Comparison of ENCODE assay signal across 8 cellular contexts in genomic region chr12:56299308-56299852, GRCh38. TPM values are rescaled to one million over a fixed set of nuclear protein-coding genes. Genes with fewer than 3 reads are reported as not detected.
DNase-seq lines count a peak whose midpoint lies in the region; ATAC-seq and TF ChIP-seq lines count a peak whose summit lies in the region.

No MANE protein-coding gene starts in this region.

- peak overlapping the region; percentile 80 for H3K4me3 ChIP-seq in CD8-positive, alpha-beta T cell (ENCODE audit: low read depth, low read length)
- H3K4me3 ChIP-seq in WI38 (ENCODE audit: low read depth, low read length) (peak overlapping the region; percentile 91), epithelial cell of esophagus (ENCODE audit: low read length) (peak overlapping the region; percentile 77)

- peak overlapping the region; percentile 77 for H3K27ac ChIP-seq in CD8-positive, alpha-beta T cell (ENCODE audit: low read depth, low read length)

- TF ChIP-seq CTCF in CD8-positive, alpha-beta T cell (IDR thresholded peaks at IDR 0.05), result no peak
- TF ChIP-seq CTCF in WI38 (IDR thresholded peaks at IDR 0.05; ENCODE audit: low read depth, low read length) (no peak), epithelial cell of esophagus (IDR thresholded peaks at IDR 0.05; ENCODE audit: insufficient read depth, low read depth, low read length, missing control alignments) (no peak), natural killer cell (IDR thresholded peaks at IDR 0.05) (no peak)

- POLR2A ChIA-PET in CD8-positive, alpha-beta T cell (lab: Charles Lee), result interaction anchor here (0.6 to 1.9 kb wide), 9 partner anchors 8 to 367 kb away, joined by 3 to 10 read pairs (median 3); partner anchors contain the start of genes ANKRD52, RAB5B and SMARCC2

- no peaks in the 10 kb centered on the region for H3K36me3 ChIP-seq in CD8-positive, alpha-beta T cell (ENCODE audit: insufficient read depth, low read length)

- peak overlapping the region; percentile 95 for H3K4me3 Mint-ChIP-seq in CD8-positive, alpha-beta T cell
- H3K4me3 Mint-ChIP-seq in natural killer cell, result peak overlapping the region; percentile 93

- peak in 1 of 7 experiments; percentile 39 for DNase-seq in CD8-positive, alpha-beta T cell
- DNase-seq in epithelial cell of esophagus (ENCODE audit: low read depth), result peak; percentile 65
- no peak for DNase-seq in natural killer cell
- DNase-seq in putamen (ENCODE audit: low spot score), result no peak

- peaks cover 57% of the 10 kb centered on the region for H3K4me1 Mint-ChIP-seq in CD8-positive, alpha-beta T cell (ENCODE audit: low read depth)
- peaks cover 55 to 56% of the 10 kb centered on the region in 2 donors for H3K4me1 Mint-ChIP-seq in natural killer cell

- H3K9me3 ChIP-seq in CD8-positive, alpha-beta T cell (ENCODE audit: low read length), result no peaks in the 10 kb centered on the region

- peak; percentile 9 for ATAC-seq in CD8-positive, alpha-beta T cell
- ATAC-seq in HG03135 (IDR thresholded peaks at IDR 0.05; ENCODE audit: unreplicated experiment), result peak; percentile 5
- no peak for ATAC-seq in natural killer cell
- no peak for ATAC-seq in GM18861 (IDR thresholded peaks at IDR 0.05; ENCODE audit: unreplicated experiment)
- no peak for ATAC-seq in HG03565 (IDR thresholded peaks at IDR 0.05; ENCODE audit: unreplicated experiment)

- intact Hi-C loops in CD8-positive, alpha-beta T cell (cut with DNase I, micrococcal nuclease), result loop anchor here in 1 of 2 experiments (1.0 kb wide), 1 partner anchor 8 kb away; no protein-coding TSS in a partner anchor
- intact Hi-C loops in natural killer cell (cut with micrococcal nuclease), result no loop called here

- H3K27me3 Mint-ChIP-seq in CD8-positive, alpha-beta T cell (ENCODE audit: low read depth), result no peaks in the 10 kb centered on the region
- H3K27me3 Mint-ChIP-seq in natural killer cell (ENCODE audit: low read depth in 2 of 2), result no peaks in the 10 kb centered on the region

- CTCF ChIA-PET in CD8-positive, alpha-beta T cell (lab: Charles Lee), result interaction anchor here (0.9 to 1.6 kb wide), 3 partner anchors 33 to 255 kb away, joined by 3 to 5 read pairs (median 3); partner anchors contain the start of gene COQ10A

- peaks cover 45% of the 10 kb centered on the region for H3K4me1 ChIP-seq in CD8-positive, alpha-beta T cell (ENCODE audit: insufficient read depth, low read length)

- H3K27me3 ChIP-seq in CD8-positive, alpha-beta T cell (ENCODE audit: insufficient read depth, low read length), result no peaks in the 10 kb centered on the region

- H3K36me3 Mint-ChIP-seq in CD8-positive, alpha-beta T cell, result peaks cover 31% of the 10 kb centered on the region
- no peaks in the 10 kb centered on the region for H3K36me3 Mint-ChIP-seq in natural killer cell

- H3K9me3 Mint-ChIP-seq in CD8-positive, alpha-beta T cell, result no peaks in the 10 kb centered on the region
- H3K9me3 Mint-ChIP-seq in natural killer cell, result no peaks in the 10 kb centered on the region

- peak overlapping the region; percentile 94 for H3K27ac Mint-ChIP-seq in CD8-positive, alpha-beta T cell
- peak overlapping the region; percentile 97 to 98 for H3K27ac Mint-ChIP-seq in natural killer cell

RNA-seq across cellular contexts. Expression of gene CS, which starts 0.8 kb away (rescaled TPM):
- total RNA-seq in CD8-positive, alpha-beta T cell, result 100 to 1,000 TPM; 154 to 159 TPM
- total RNA-seq in natural killer cell, result 100 to 1,000 TPM; 185 to 190 (median 188) TPM

RNA-seq across cellular contexts. Expression of gene CNPY2, which starts 16.4 kb away (rescaled TPM):
- total RNA-seq in CD8-positive, alpha-beta T cell, result 10 to 100 TPM; 23.5 to 33.9 TPM
- 10 to 100 TPM; 50.4 to 64.3 (median 60.8) TPM for total RNA-seq in natural killer cell

RNA-seq across cellular contexts. Expression of gene COQ10A, which starts 32.6 kb away (rescaled TPM):
- 10 to 100 TPM; 29.5 to 38.8 TPM for total RNA-seq in CD8-positive, alpha-beta T cell
- 10 to 100 TPM; 27.2 to 37.9 (median 30.2) TPM for total RNA-seq in natural killer cell

RNA-seq across cellular contexts. Expression of gene PAN2, which starts 34.4 kb away (rescaled TPM):
- total RNA-seq in CD8-positive, alpha-beta T cell, result 100 to 1,000 TPM; 111 to 113 TPM
- 100 to 1,000 TPM in 1 of 3 donors, 10 to 100 TPM in 2; 86.2 to 117 (median 95.7) TPM for total RNA-seq in natural killer cell

RNA-seq across cellular contexts. Expression of gene IL23A, which starts 39.3 kb away (rescaled TPM):
- total RNA-seq in CD8-positive, alpha-beta T cell, result 10 to 100 TPM; 21.3 to 26.7 TPM
- total RNA-seq in natural killer cell, result 1 to 10 TPM; 1.8 to 2.7 (median 2.2) TPM

Comparison
In these comparisons a context has a peak if more than half of its experiments do, and no peak if none do; other contexts are left out.
1. ATAC-seq: peak in CD8-positive, alpha-beta T cell (single experiment) and HG03135 (single experiment); none in natural killer cell (0 of 3), GM18861 (single experiment) and HG03565 (single experiment).
2. Peak in every context shown above with its lines, with median percentiles within 50 percentile points of each other: H3K4me3 ChIP-seq.